ENCODE assay signal across 19 cellular contexts in genomic region chr18:60935046-60935445, GRCh38.
DNase-seq lines count a peak whose midpoint lies in the region; ATAC-seq, FAIRE-seq and TF ChIP-seq lines count a peak whose summit lies in the region.
"Had no signal": no experiment of that assay in that cellular context is flagged by ENCODE, and none has a peak within 500 bp of the region (broad histone marks: within the 10 kb centered on the region; RNA-seq: fewer than 3 reads in every experiment).

No MANE protein-coding gene starts in this region.

- no peak for FAIRE-seq in astrocyte (lab: Jason Lieb, UNC)
- FAIRE-seq: H1 had no signal

- TF ChIP-seq CTCF in astrocyte (IDR thresholded peaks at IDR 0.05; ENCODE audit: insufficient read depth, low read depth, low read length), result no peak
- TF ChIP-seq CTCF in fibroblast of lung (conservative IDR thresholded peaks at IDR 0.05 in 1 of 2, IDR thresholded peaks at IDR 0.05 in 1 of 2; ENCODE audit: low read depth in 1 of 2, low read length in 2 of 2), result no peak
- TF ChIP-seq CTCF in nephron (IDR thresholded peaks at IDR 0.05; ENCODE audit: unreplicated experiment in 3 of 3), result no peak
- TF ChIP-seq CTCF in tibial nerve (IDR thresholded peaks at IDR 0.05), result no peak

- no peaks in the 10 kb centered on the region for H3K79me2 ChIP-seq in GM23248 (ENCODE audit: insufficient read depth)
- H3K79me2 ChIP-seq in astrocyte (ENCODE audit: insufficient read depth, low read length), result no peaks in the 10 kb centered on the region
- H3K79me2 ChIP-seq in fibroblast of lung (ENCODE audit: control insufficient read depth, insufficient read depth, low read length), result no peaks in the 10 kb centered on the region

- H3K9me3 ChIP-seq in GM23248 (ENCODE audit: low read depth) (no peaks in the 10 kb centered on the region), astrocyte (ENCODE audit: insufficient read depth, low read depth, low read length) (no peaks in the 10 kb centered on the region), fibroblast of lung (ENCODE audit: control insufficient read depth, insufficient read depth, low read depth, low read length) (no peaks in the 10 kb centered on the region), tibial nerve (no peaks in the 10 kb centered on the region)
- H3K9me3 ChIP-seq: BLaER1 had no signal

- H3K27ac Mint-ChIP-seq in astrocyte (ENCODE audit: unreplicated experiment), result no peak overlapping the region
- H3K27ac Mint-ChIP-seq in nephron, result peak overlapping the region in 2 of 3 experiments; percentile 50 to 64
- H3K27ac Mint-ChIP-seq: CD8-positive, alpha-beta memory T cell; HFFc6 had no signal

- no peaks in the 10 kb centered on the region for H4K20me1 ChIP-seq in GM23248 (ENCODE audit: insufficient read depth)
- H4K20me1 ChIP-seq in astrocyte (ENCODE audit: insufficient read depth, low read length), result no peaks in the 10 kb centered on the region
- H4K20me1 ChIP-seq in fibroblast of lung (ENCODE audit: control insufficient read depth, extremely low read depth, insufficient read depth, low read length), result no peaks in the 10 kb centered on the region
- H4K20me1 ChIP-seq: BLaER1 had no signal

- TF ChIP-seq EP300 in tibial nerve (IDR thresholded peaks at IDR 0.05), result no peak

- no peaks in the 10 kb centered on the region for H3K36me3 ChIP-seq in GM23248 (ENCODE audit: low read depth)
- H3K36me3 ChIP-seq in astrocyte (ENCODE audit: insufficient read depth, low read length), result no peaks in the 10 kb centered on the region
- no peaks in the 10 kb centered on the region for H3K36me3 ChIP-seq in fibroblast of lung (ENCODE audit: control insufficient read depth, insufficient read depth, low read length)
- H3K36me3 ChIP-seq in tibial nerve, result no peaks in the 10 kb centered on the region
- H3K36me3 ChIP-seq: BLaER1 had no signal

- no peak overlapping the region for H3K9ac ChIP-seq in GM23248
- H3K9ac ChIP-seq in astrocyte (ENCODE audit: low read length), result no peak overlapping the region
- H3K9ac ChIP-seq in fibroblast of lung (ENCODE audit: insufficient read depth, low read length), result no peak overlapping the region
- H3K9ac ChIP-seq: BLaER1 had no signal

- H3K4me3 ChIP-seq in GM23248 (no peak overlapping the region), astrocyte (ENCODE audit: insufficient read depth, low read depth, low read length) (no peak overlapping the region), fibroblast of lung (replicated peaks in 1 of 4; ENCODE audit: control extremely low read depth in 1 of 4, insufficient read depth in 1 of 4, low read depth in 3 of 4, low read length in 4 of 4) (no peak overlapping the region), tibial nerve (no peak overlapping the region)
- H3K4me3 ChIP-seq: BLaER1 had no signal

- H3K27me3 Mint-ChIP-seq in astrocyte (ENCODE audit: low read depth, unreplicated experiment) (no peaks in the 10 kb centered on the region), nephron (ENCODE audit: low read depth) (no peaks in the 10 kb centered on the region)
- H3K27me3 Mint-ChIP-seq: CD8-positive, alpha-beta memory T cell had no signal

- in situ Hi-C loops in GM23248 (cut with MboI), result no loop called here

- no peaks in the 10 kb centered on the region for H3K9me3 Mint-ChIP-seq in astrocyte (ENCODE audit: unreplicated experiment)
- H3K9me3 Mint-ChIP-seq in nephron, result peaks cover 2% of the 10 kb centered on the region

- ATAC-seq in HG02610 (IDR thresholded peaks at IDR 0.05; ENCODE audit: unreplicated experiment), result no peak

- H3K27ac ChIP-seq in GM23248 (no peak overlapping the region), astrocyte (ENCODE audit: low read depth, low read length) (no peak overlapping the region), fibroblast of lung (ENCODE audit: insufficient read depth, low read length) (no peak overlapping the region), tibial nerve (no peak overlapping the region)
- H3K27ac ChIP-seq: BLaER1 had no signal

- H3K4me3 Mint-ChIP-seq in astrocyte (ENCODE audit: unreplicated experiment), result no peak overlapping the region
- peak overlapping the region in 1 of 3 experiments; percentile 4 for H3K4me3 Mint-ChIP-seq in nephron
- H3K4me3 Mint-ChIP-seq: CD8-positive, alpha-beta memory T cell; HFFc6 had no signal

- H3K36me3 Mint-ChIP-seq in astrocyte (ENCODE audit: low read depth, unreplicated experiment) (no peaks in the 10 kb centered on the region), nephron (ENCODE audit: low read depth) (no peaks in the 10 kb centered on the region)
- H3K36me3 Mint-ChIP-seq: CD8-positive, alpha-beta memory T cell had no signal

- DNase-seq in GM23248 (peak; percentile 3), astrocyte (ENCODE audit: low read depth) (peak; percentile 53), fibroblast of lung (ENCODE audit: low read depth in 2 of 2) (peak; percentile 28 to 60), NCI-H128 (lab: John Stamatoyannopoulos, UW; ENCODE audit: unreplicated experiment) (no peak), NCI-H446 (lab: John Stamatoyannopoulos, UW) (no peak), tibial nerve (ENCODE audit: low spot score in 2 of 2) (no peak)
- DNase-seq: ACHN; CD8-positive, alpha-beta memory T cell; GF-D8; HFFc6; KG1; NCI-H1092 treated with DMSO at 0.1 percent for 48 hours; NCI-H1694 treated with DMSO at 0.1 percent for 48 hours; NCI-H345; NCI-H748 treated with DMSO at 0.1 percent for 48 hours had no signal

- no peaks in the 10 kb centered on the region for H3F3A ChIP-seq in GM23248 (ENCODE audit: insufficient read depth)

- H2AFZ ChIP-seq in GM23248 (no peak overlapping the region), astrocyte (ENCODE audit: low read depth, low read length) (no peak overlapping the region), fibroblast of lung (ENCODE audit: low read length) (no peak overlapping the region)

- no peak overlapping the region for H3K4me2 ChIP-seq in GM23248 (ENCODE audit: unreplicated experiment)
- no peak overlapping the region for H3K4me2 ChIP-seq in astrocyte (ENCODE audit: low read length)
- no peak overlapping the region for H3K4me2 ChIP-seq in fibroblast of lung (ENCODE audit: extremely low read depth, insufficient read depth, low read length)
- H3K4me2 ChIP-seq: BLaER1 had no signal

- no peaks in the 10 kb centered on the region for H3K27me3 ChIP-seq in GM23248 (replicated peaks; ENCODE audit: insufficient read depth)
- no peaks in the 10 kb centered on the region for H3K27me3 ChIP-seq in astrocyte (ENCODE audit: insufficient read depth, low read length)
- no peaks in the 10 kb centered on the region for H3K27me3 ChIP-seq in fibroblast of lung (ENCODE audit: control insufficient read depth, insufficient read depth, low read length)
- no peaks in the 10 kb centered on the region for H3K27me3 ChIP-seq in tibial nerve
- H3K27me3 ChIP-seq: BLaER1 had no signal

- H3K9me2 ChIP-seq in GM23248 (ENCODE audit: insufficient read depth), result no peaks in the 10 kb centered on the region

- H3K4me1 ChIP-seq in GM23248 (ENCODE audit: insufficient read depth) (no peaks in the 10 kb centered on the region), astrocyte (ENCODE audit: insufficient read depth, low read length) (no peaks in the 10 kb centered on the region), fibroblast of lung (ENCODE audit: control insufficient read depth, extremely low read depth, insufficient read depth, low read length) (no peaks in the 10 kb centered on the region), tibial nerve (no peaks in the 10 kb centered on the region)

- 2 to 7% methylated on average over 2 of the region's 2 CpGs for WGBS in GM23248 (ENCODE audit: low coverage in 1 of 2, low lambda C conversion rate in 2 of 2, missing lambda C conversion rate in 2 of 2), 2 experiments
- WGBS in tibial nerve, 2 donors, result 74 to 78% methylated on average over 2 of the region's 2 CpGs

- H3K4me1 Mint-ChIP-seq in astrocyte (ENCODE audit: low read depth, unreplicated experiment) (no peaks in the 10 kb centered on the region), nephron (peaks cover 15% of the 10 kb centered on the region)
- H3K4me1 Mint-ChIP-seq: CD8-positive, alpha-beta memory T cell had no signal

- TF ChIP-seq POLR2A in tibial nerve (IDR thresholded peaks at IDR 0.05), result no peak

Comparison
In these comparisons a context has a peak if more than half of its experiments do, and no peak if none do; other contexts are left out.
1. DNase-seq: peak in GM23248 (single experiment), astrocyte (single experiment) and fibroblast of lung (2 of 2); none in NCI-H128 (single experiment), NCI-H446 (0 of 2) and tibial nerve (0 of 2).